ENCODE assay signal across 8 cellular contexts in genomic region chr6:79378957-79379356, GRCh38.
"Had no signal": no experiment of that assay in that cellular context is flagged by ENCODE, and none has a peak within 500 bp of the region (broad histone marks: within the 10 kb centered on the region; RNA-seq: fewer than 3 reads in every experiment).

No MANE protein-coding gene starts in this region.

- H3K27ac ChIP-seq: GM23248 had no signal

- FAIRE-seq: HTR-8/SVneo had no signal

- DNase-seq: GM23248, GOT3, H7, Kasumi-1, KBM-7 had no signal

- H3K9ac ChIP-seq: GM23248 had no signal

- H3K36me3 ChIP-seq: HAP-1 had no signal

- H3K4me3 ChIP-seq: GM23248, HAP-1 had no signal

- H3K9me3 ChIP-seq: HAP-1 had no signal

- ATAC-seq: HCT116 had no signal
